2 cellular contexts compared by ENCODE assay signal in genomic region chr2:95299961-95300360, GRCh38.
A peak's percentile ranks its signal among the peaks of the same experiment; 100 is the strongest.
TF ChIP-seq lines count a peak whose summit lies in the region.

No MANE protein-coding gene starts in this region.

TF ChIP-seq in HepG2, 621 proteins besides CTCF, POLR2A, EP300 and RAD21:
- TF ChIP-seq MAZ (IDR thresholded peaks at IDR 0.05; ENCODE audit: borderline replicate concordance, low read depth, low read length) = no peak
- TF ChIP-seq MAZ (CRISPR knock-in tag; IDR thresholded peaks at IDR 0.05; ENCODE audit: low read depth) = no peak
- 0 out of 2 replicates have a peak, but pooled peaks have one; percentile 19 for TF ChIP-seq ZNF629 (CRISPR knock-in tag; conservative IDR thresholded peaks at IDR 0.05)

TF ChIP-seq in H1, 55 proteins besides CTCF, POLR2A, EP300 and RAD21:
- no peak for TF ChIP-seq TAF7 (optimal IDR thresholded peaks at IDR 0.05; ENCODE audit: borderline replicate concordance, low read depth, low read length)
- TF ChIP-seq EGR1 (IDR thresholded peaks at IDR 0.05; ENCODE audit: borderline replicate concordance, low read depth, low read length) = no peak
- TF ChIP-seq USF2 (IDR thresholded peaks at IDR 0.05; ENCODE audit: low read length) = no peak
- no peak for TF ChIP-seq ATF2 (IDR thresholded peaks at IDR 0.05; ENCODE audit: low read length)
- TF ChIP-seq BRCA1 (IDR thresholded peaks at IDR 0.05; ENCODE audit: low read depth, low read length) = no peak
- TF ChIP-seq MAFK (IDR thresholded peaks at IDR 0.05; ENCODE audit: low read depth, low read length) = no peak
- TF ChIP-seq CBX5 (IDR thresholded peaks at IDR 0.05; ENCODE audit: low read depth, low read length) = no peak
